Comparison of ENCODE assay signal across 20 cellular contexts in genomic region chr17:79532107-79532790, GRCh38.
A peak's percentile ranks its signal among the peaks of the same experiment; 100 is the strongest.
DNase-seq lines count a peak whose midpoint lies in the region; ATAC-seq and TF ChIP-seq lines count a peak whose summit lies in the region.
"Had no signal": no experiment of that assay in that cellular context is flagged by ENCODE, and none has a peak within 500 bp of the region (broad histone marks: within the 10 kb centered on the region; RNA-seq: fewer than 3 reads in every experiment).

No MANE protein-coding gene starts in this region.

- H3K36me3 ChIP-seq in ascending aorta, result no peaks in the 10 kb centered on the region

- H3K27ac ChIP-seq in dorsolateral prefrontal cortex, result peak overlapping the region in 52 of 59 donors; percentile 4 to 92 (median 80)
- H3K27ac ChIP-seq in ascending aorta, result no peak overlapping the region
- H3K27ac ChIP-seq: SK-N-MC had no signal

- TF ChIP-seq CTCF in dorsolateral prefrontal cortex (IDR thresholded peaks at IDR 0.05 in 54 of 56, conservative IDR thresholded peaks at IDR 0.05 in 2 of 56; ENCODE audit: low read depth in 1 of 56, partially characterized antibody in 56 of 56) (no peak), ascending aorta (IDR thresholded peaks at IDR 0.05) (no peak)

- H3K27ac Mint-ChIP-seq in activated naive CD8-positive, alpha-beta T cell treated with anti-CD3 and anti-CD28 coated beads, Interleukin-2, amount 10 ng/mL, durations not matched to agents 7 days and 5 days, result no peak overlapping the region
- H3K27ac Mint-ChIP-seq in activated naive CD8-positive, alpha-beta T cell treated with anti-CD3 and anti-CD28 coated beads, Interleukin-2, amount 50 U/mL, for 24 hours, result no peak overlapping the region

- peaks cover 4% of the 10 kb centered on the region for H3K27me3 Mint-ChIP-seq in activated naive CD8-positive, alpha-beta T cell treated with anti-CD3 and anti-CD28 coated beads, Interleukin-2, amount 10 ng/mL, durations not matched to agents 7 days and 5 days
- H3K27me3 Mint-ChIP-seq in activated naive CD8-positive, alpha-beta T cell treated with anti-CD3 and anti-CD28 coated beads, Interleukin-2, amount 50 U/mL, for 24 hours, result peaks cover 12% of the 10 kb centered on the region

- no peaks in the 10 kb centered on the region for H3K9me3 ChIP-seq in ascending aorta

- POLR2A ChIA-PET in activated naive CD8-positive, alpha-beta T cell treated with anti-CD3 and anti-CD28 coated beads, Interleukin-2, amount 10 ng/mL, durations not matched to agents 7 days and 5 days (lab: Charles Lee), result no interaction called here

- H3K4me3 Mint-ChIP-seq in activated naive CD8-positive, alpha-beta T cell treated with anti-CD3 and anti-CD28 coated beads, Interleukin-2, amount 10 ng/mL, durations not matched to agents 7 days and 5 days, result no peak overlapping the region
- no peak overlapping the region for H3K4me3 Mint-ChIP-seq in activated naive CD8-positive, alpha-beta T cell treated with anti-CD3 and anti-CD28 coated beads, Interleukin-2, amount 50 U/mL, for 24 hours

- peak; percentile 18 for DNase-seq in activated naive CD8-positive, alpha-beta T cell treated with anti-CD3 and anti-CD28 coated beads, Interleukin-2, amount 10 ng/mL, durations not matched to agents 7 days and 5 days
- no peak for DNase-seq in activated naive CD8-positive, alpha-beta T cell treated with anti-CD3 and anti-CD28 coated beads, Interleukin-2, amount 50 U/mL, for 24 hours
- DNase-seq in NCI-H345 treated with DMSO at 0.1 percent for 48 hours (lab: John Stamatoyannopoulos, UW; ENCODE audit: unreplicated experiment) (peak; percentile 36), dorsolateral prefrontal cortex (peak in 1 of 10 donors; percentile 28), posterior vena cava (ENCODE audit: low spot score) (peak; percentile 23), NCI-H2196 (lab: John Stamatoyannopoulos, UW; ENCODE audit: unreplicated experiment) (no peak), ascending aorta (ENCODE audit: low spot score in 2 of 2) (no peak), hypothalamus (lab: John Stamatoyannopoulos, UW) (no peak)
- DNase-seq: 8988T, DMS 273 treated with DMSO at 0.1 percent for 48 hours, DND-41, GOT3, NCI-H1105 treated with DMSO at 0.1 percent for 48 hours, NCI-H1694, NCI-H2081 treated with DMSO at 0.1 percent for 48 hours, NCI-H226, NCI-H526 had no signal

- intact Hi-C loops in dorsolateral prefrontal cortex (cut with DNase I), result no loop called here
- intact Hi-C loops in posterior vena cava (cut with DNase I), result no loop called here
- intact Hi-C loops in ascending aorta (cut with DNase I), result no loop called here

- H3K4me1 Mint-ChIP-seq in activated naive CD8-positive, alpha-beta T cell treated with anti-CD3 and anti-CD28 coated beads, Interleukin-2, amount 10 ng/mL, durations not matched to agents 7 days and 5 days, result no peaks in the 10 kb centered on the region
- H3K4me1 Mint-ChIP-seq in activated naive CD8-positive, alpha-beta T cell treated with anti-CD3 and anti-CD28 coated beads, Interleukin-2, amount 50 U/mL, for 24 hours, result no peaks in the 10 kb centered on the region

- H3K36me3 Mint-ChIP-seq in activated naive CD8-positive, alpha-beta T cell treated with anti-CD3 and anti-CD28 coated beads, Interleukin-2, amount 10 ng/mL, durations not matched to agents 7 days and 5 days, result no peaks in the 10 kb centered on the region
- no peaks in the 10 kb centered on the region for H3K36me3 Mint-ChIP-seq in activated naive CD8-positive, alpha-beta T cell treated with anti-CD3 and anti-CD28 coated beads, Interleukin-2, amount 50 U/mL, for 24 hours (ENCODE audit: low read depth)

- H3K27me3 ChIP-seq in dorsolateral prefrontal cortex (peaks cover 0 to 19% (median 0%) of the 10 kb centered on the region in 45 donors), ascending aorta (no peaks in the 10 kb centered on the region)

- H3K4me3 ChIP-seq in dorsolateral prefrontal cortex (peak overlapping the region in 1 of 59 donors; percentile 28), ascending aorta (no peak overlapping the region)
- H3K4me3 ChIP-seq: K562, SK-N-MC had no signal

- H3K9me3 Mint-ChIP-seq in activated naive CD8-positive, alpha-beta T cell treated with anti-CD3 and anti-CD28 coated beads, Interleukin-2, amount 10 ng/mL, durations not matched to agents 7 days and 5 days, result no peaks in the 10 kb centered on the region
- no peaks in the 10 kb centered on the region for H3K9me3 Mint-ChIP-seq in activated naive CD8-positive, alpha-beta T cell treated with anti-CD3 and anti-CD28 coated beads, Interleukin-2, amount 50 U/mL, for 24 hours

- H3K4me1 ChIP-seq in ascending aorta, result no peaks in the 10 kb centered on the region

- no peak for ATAC-seq in activated naive CD8-positive, alpha-beta T cell treated with anti-CD3 and anti-CD28 coated beads, Interleukin-2, amount 10 ng/mL, durations not matched to agents 7 days and 5 days (ENCODE audit: low read depth)
- ATAC-seq in activated naive CD8-positive, alpha-beta T cell treated with anti-CD3 and anti-CD28 coated beads, Interleukin-2, amount 50 U/mL, for 24 hours, result no peak
- ATAC-seq: K562, Panc1 had no signal

Comparison
In these comparisons a context has a peak if more than half of its experiments do, and no peak if none do; other contexts are left out.
1. DNase-seq: peak in activated naive CD8-positive, alpha-beta T cell treated with anti-CD3 and anti-CD28 coated beads, Interleukin-2, amount 10 ng/mL, durations not matched to agents 7 days and 5 days (single experiment), NCI-H345 treated with DMSO at 0.1 percent for 48 hours (single experiment) and posterior vena cava (single experiment); none in activated naive CD8-positive, alpha-beta T cell treated with anti-CD3 and anti-CD28 coated beads, Interleukin-2, amount 50 U/mL, for 24 hours (single experiment), NCI-H2196 (single experiment), ascending aorta (0 of 2) and hypothalamus (0 of 51).
2. H3K27ac ChIP-seq: peak in dorsolateral prefrontal cortex (52 of 59); none in ascending aorta (0 of 2).